8 cellular contexts compared by ENCODE assay signal in the genomic region with DNA sequence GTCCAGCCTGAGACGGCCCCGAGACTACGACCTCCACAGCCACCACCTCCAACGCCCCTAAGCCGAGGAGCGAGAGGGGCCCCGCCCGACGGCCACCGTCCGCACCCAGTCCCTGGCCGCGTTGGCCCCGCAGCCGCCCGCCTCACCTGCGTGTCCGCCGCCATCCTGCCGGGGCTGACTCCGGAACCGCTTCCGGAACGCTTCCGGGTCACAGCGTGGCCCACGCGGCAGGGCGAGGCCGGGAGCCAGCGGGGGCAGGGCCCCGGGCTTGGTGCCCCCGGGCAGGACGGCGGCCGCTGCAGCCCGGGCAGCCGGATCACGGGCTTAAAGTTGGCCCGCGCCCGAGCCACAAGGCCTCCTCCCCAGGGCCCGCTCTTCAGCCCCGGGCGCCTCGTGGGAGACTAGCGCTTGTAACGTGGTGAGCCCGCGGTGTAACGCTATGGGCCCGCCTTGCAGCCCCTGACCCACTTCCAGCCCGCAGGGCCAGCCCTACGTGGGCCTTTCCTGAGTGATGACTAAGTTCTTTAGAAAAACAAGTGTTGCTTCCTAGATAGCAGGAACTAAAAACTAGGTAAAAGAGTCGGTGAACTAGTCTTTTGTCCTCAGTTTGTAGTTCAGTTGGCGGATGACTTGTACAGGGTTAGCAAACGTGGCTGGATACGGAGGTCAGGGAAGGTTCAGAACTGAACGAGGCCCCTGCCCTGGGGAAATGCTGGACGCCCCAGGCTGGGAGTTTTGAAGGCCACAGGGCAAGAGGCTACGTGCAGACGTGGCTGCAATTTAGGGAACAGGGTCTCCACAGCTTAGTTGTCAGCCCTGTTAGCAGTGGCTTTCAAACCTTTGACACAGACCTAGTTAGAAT. TPM values are rescaled to one million over a fixed set of nuclear protein-coding genes. Genes with fewer than 3 reads are reported as not detected.
A peak's percentile ranks its signal among the peaks of the same experiment; 100 is the strongest.
DNase-seq lines count a peak whose midpoint lies in the region; ATAC-seq and TF ChIP-seq lines count a peak whose summit lies in the region.

A gene with protein sequence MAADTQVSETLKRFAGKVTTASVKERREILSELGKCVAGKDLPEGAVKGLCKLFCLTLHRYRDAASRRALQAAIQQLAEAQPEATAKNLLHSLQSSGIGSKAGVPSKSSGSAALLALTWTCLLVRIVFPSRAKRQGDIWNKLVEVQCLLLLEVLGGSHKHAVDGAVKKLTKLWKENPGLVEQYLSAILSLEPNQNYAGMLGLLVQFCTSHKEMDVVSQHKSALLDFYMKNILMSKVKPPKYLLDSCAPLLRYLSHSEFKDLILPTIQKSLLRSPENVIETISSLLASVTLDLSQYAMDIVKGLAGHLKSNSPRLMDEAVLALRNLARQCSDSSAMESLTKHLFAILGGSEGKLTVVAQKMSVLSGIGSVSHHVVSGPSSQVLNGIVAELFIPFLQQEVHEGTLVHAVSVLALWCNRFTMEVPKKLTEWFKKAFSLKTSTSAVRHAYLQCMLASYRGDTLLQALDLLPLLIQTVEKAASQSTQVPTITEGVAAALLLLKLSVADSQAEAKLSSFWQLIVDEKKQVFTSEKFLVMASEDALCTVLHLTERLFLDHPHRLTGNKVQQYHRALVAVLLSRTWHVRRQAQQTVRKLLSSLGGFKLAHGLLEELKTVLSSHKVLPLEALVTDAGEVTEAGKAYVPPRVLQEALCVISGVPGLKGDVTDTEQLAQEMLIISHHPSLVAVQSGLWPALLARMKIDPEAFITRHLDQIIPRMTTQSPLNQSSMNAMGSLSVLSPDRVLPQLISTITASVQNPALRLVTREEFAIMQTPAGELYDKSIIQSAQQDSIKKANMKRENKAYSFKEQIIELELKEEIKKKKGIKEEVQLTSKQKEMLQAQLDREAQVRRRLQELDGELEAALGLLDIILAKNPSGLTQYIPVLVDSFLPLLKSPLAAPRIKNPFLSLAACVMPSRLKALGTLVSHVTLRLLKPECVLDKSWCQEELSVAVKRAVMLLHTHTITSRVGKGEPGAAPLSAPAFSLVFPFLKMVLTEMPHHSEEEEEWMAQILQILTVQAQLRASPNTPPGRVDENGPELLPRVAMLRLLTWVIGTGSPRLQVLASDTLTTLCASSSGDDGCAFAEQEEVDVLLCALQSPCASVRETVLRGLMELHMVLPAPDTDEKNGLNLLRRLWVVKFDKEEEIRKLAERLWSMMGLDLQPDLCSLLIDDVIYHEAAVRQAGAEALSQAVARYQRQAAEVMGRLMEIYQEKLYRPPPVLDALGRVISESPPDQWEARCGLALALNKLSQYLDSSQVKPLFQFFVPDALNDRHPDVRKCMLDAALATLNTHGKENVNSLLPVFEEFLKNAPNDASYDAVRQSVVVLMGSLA (N-terminal part only) (minus strand): TSS at position 182 of the 862 bp plus-strand sequence. CDS start 18 bp downstream, at position 164.

- peak within 1 kb of the TSS; percentile 92 for H3K4me3 ChIP-seq in HUES48 (ENCODE audit: low read depth, low read length)
- H3K4me3 ChIP-seq in Panc1 (ENCODE audit: low read depth in 2 of 2, low read length in 2 of 2): peak within 1 kb of the TSS; percentile 88 to 95
- H3K4me3 ChIP-seq in naive thymus-derived CD4-positive, alpha-beta T cell (ENCODE audit: low read length): peak within 1 kb of the TSS; percentile 96

- intact Hi-C loops in Panc1 (cut with micrococcal nuclease; ENCODE audit: unreplicated experiment): no loop called here
- intact Hi-C loops in naive thymus-derived CD4-positive, alpha-beta T cell (cut with micrococcal nuclease): loop anchor here (1.0 to 5.0 kb wide), 3 partner anchors 77 to 512 kb away; partner anchors contain the start of gene RAB35 (in 1 of the 2)

- H3K4me1 Mint-ChIP-seq in naive thymus-derived CD4-positive, alpha-beta T cell: peaks cover 27 to 60% (median 44%) of the 10 kb centered on the region in 7 donors
- H3K4me1 Mint-ChIP-seq in stimulated activated memory B cell treated with anti-CD40 and anti-IgM and Interleukin-4, amounts not matched to agents 10 μg/mL and 1 μg/mL and 100 μg/mL, for 72 hours: peaks cover 45% of the 10 kb centered on the region

- H3K27ac ChIP-seq in HUES48 (ENCODE audit: low read depth, low read length) (peak within 1 kb of the TSS; percentile 97), Panc1 (ENCODE audit: low read length) (peak within 1 kb of the TSS; percentile 98)
- peak within 1 kb of the TSS; percentile 88 for H3K27ac ChIP-seq in naive thymus-derived CD4-positive, alpha-beta T cell (ENCODE audit: low read depth, low read length)

- peak within 1 kb of the TSS; percentile 97 for H3K9ac ChIP-seq in HUES48 (ENCODE audit: low read depth, low read length)

- POLR2A ChIA-PET in Panc1 (lab: Charles Lee): no interaction called here
- POLR2A ChIA-PET in naive thymus-derived CD4-positive, alpha-beta T cell (lab: Charles Lee): interaction anchor here (5.0 to 10.5 kb wide), 2 partner anchors 6 to 95 kb away, joined by 45 to 182 read pairs; partner anchors contain the start of genes RNU4-1, RNU4-2 and RPLP0

- peak; percentile 89 for DNase-seq in Caki2 (ENCODE audit: low read depth)
- peak; percentile 92 for DNase-seq in GM20000 (ENCODE audit: low spot score)
- peak; percentile 62 for DNase-seq in Panc1 (ENCODE audit: low read depth, low spot score)
- peak; percentile 82 for DNase-seq in activated T-helper 1 cell treated with Interleukin-2 at 50 U/mL for 16 hours (ENCODE audit: low read depth)
- peak; percentile 87 for DNase-seq in fibroblast of gingiva (ENCODE audit: low read depth)
- DNase-seq in naive thymus-derived CD4-positive, alpha-beta T cell: peak; percentile 77 to 97 (median 89)

- H3K27me3 ChIP-seq in HUES48 (ENCODE audit: control insufficient read depth, insufficient read depth, low read length) (no peaks in the 10 kb centered on the region), Panc1 (ENCODE audit: control insufficient read depth, insufficient read depth, low read length) (no peaks in the 10 kb centered on the region)
- H3K27me3 ChIP-seq in naive thymus-derived CD4-positive, alpha-beta T cell (ENCODE audit: control insufficient read depth in 2 of 2, insufficient read depth in 2 of 2, low read length in 2 of 2): no peaks in the 10 kb centered on the region

- H3K27me3 Mint-ChIP-seq in naive thymus-derived CD4-positive, alpha-beta T cell: no peaks in the 10 kb centered on the region
- H3K27me3 Mint-ChIP-seq in stimulated activated memory B cell treated with anti-CD40 and anti-IgM and Interleukin-4, amounts not matched to agents 10 μg/mL and 1 μg/mL and 100 μg/mL, for 72 hours: no peaks in the 10 kb centered on the region

- H3K4me1 ChIP-seq in HUES48 (ENCODE audit: control insufficient read depth, insufficient read depth, low read length): peaks cover 11% of the 10 kb centered on the region; the same call in 1 of the 2 replicates
- H3K4me1 ChIP-seq in Panc1 (ENCODE audit: control insufficient read depth, insufficient read depth, low read length): peaks cover 31% of the 10 kb centered on the region
- H3K4me1 ChIP-seq in naive thymus-derived CD4-positive, alpha-beta T cell (ENCODE audit: control insufficient read depth in 2 of 2, insufficient read depth in 2 of 2, low read length in 2 of 2): peaks cover 20 to 26% of the 10 kb centered on the region in 2 donors

- H3K36me3 Mint-ChIP-seq in naive thymus-derived CD4-positive, alpha-beta T cell: peaks cover 0 to 39% (median 18%) of the 10 kb centered on the region in 5 donors
- peaks cover 27% of the 10 kb centered on the region for H3K36me3 Mint-ChIP-seq in stimulated activated memory B cell treated with anti-CD40 and anti-IgM and Interleukin-4, amounts not matched to agents 10 μg/mL and 1 μg/mL and 100 μg/mL, for 72 hours

- no peak for TF ChIP-seq CTCF in GM20000 (IDR thresholded peaks at IDR 0.05; ENCODE audit: extremely low read depth, missing control alignments)
- TF ChIP-seq CTCF in Panc1 (IDR thresholded peaks at IDR 0.05): no peak

- H3K9me3 ChIP-seq in HUES48 (ENCODE audit: control insufficient read depth, insufficient read depth, low read length) (no peaks in the 10 kb centered on the region), Panc1 (ENCODE audit: control insufficient read depth, insufficient read depth, low read depth, low read length) (no peaks in the 10 kb centered on the region)
- H3K9me3 ChIP-seq in naive thymus-derived CD4-positive, alpha-beta T cell (ENCODE audit: control insufficient read depth in 2 of 3, low read length in 3 of 3): no peaks in the 10 kb centered on the region

- CTCF ChIA-PET in Panc1 (lab: Charles Lee): no interaction called here
- CTCF ChIA-PET in naive thymus-derived CD4-positive, alpha-beta T cell (lab: Charles Lee): interaction anchor here (1.1 kb wide), 1 partner anchor 70 kb away, joined by 3 read pairs; the partner anchor contains the start of gene PXN

- peak within 1 kb of the TSS; percentile 82 to 96 (median 90) for H3K4me3 Mint-ChIP-seq in naive thymus-derived CD4-positive, alpha-beta T cell
- peak within 1 kb of the TSS; percentile 80 for H3K4me3 Mint-ChIP-seq in stimulated activated memory B cell treated with anti-CD40 and anti-IgM and Interleukin-4, amounts not matched to agents 10 μg/mL and 1 μg/mL and 100 μg/mL, for 72 hours

- in situ Hi-C loops in Caki2 (cut with HindIII; ENCODE audit: low pct_unique_long_range_greater_than_20kb, low sequenced_read_pairs) (no loop called here), Panc1 (cut with HindIII; ENCODE audit: low pct_unique_long_range_greater_than_20kb, low sequenced_read_pairs) (no loop called here)

- no TSS peak for BruUV-seq in Panc1 (replicated peaks; lab: Mats Ljungman, UMichigan)

- ATAC-seq in Panc1: peak; percentile 85
- peak; percentile 93 for ATAC-seq in naive thymus-derived CD4-positive, alpha-beta T cell
- peak; percentile 96 for ATAC-seq in stimulated activated memory B cell treated with anti-CD40 and anti-IgM and Interleukin-4, amounts not matched to agents 10 μg/mL and 1 μg/mL and 100 μg/mL, for 72 hours

- H3K27ac Mint-ChIP-seq in naive thymus-derived CD4-positive, alpha-beta T cell: peak within 1 kb of the TSS; percentile 87 to 95 (median 93)
- peak within 1 kb of the TSS; percentile 90 for H3K27ac Mint-ChIP-seq in stimulated activated memory B cell treated with anti-CD40 and anti-IgM and Interleukin-4, amounts not matched to agents 10 μg/mL and 1 μg/mL and 100 μg/mL, for 72 hours

- peaks cover 0 to 4% (median 0%) of the 10 kb centered on the region in 11 donors for H3K9me3 Mint-ChIP-seq in naive thymus-derived CD4-positive, alpha-beta T cell
- no peaks in the 10 kb centered on the region for H3K9me3 Mint-ChIP-seq in stimulated activated memory B cell treated with anti-CD40 and anti-IgM and Interleukin-4, amounts not matched to agents 10 μg/mL and 1 μg/mL and 100 μg/mL, for 72 hours

- H3K36me3 ChIP-seq in HUES48 (ENCODE audit: control insufficient read depth, insufficient read depth, low read length): peaks cover 64% of the 10 kb centered on the region
- peaks cover 30% of the 10 kb centered on the region for H3K36me3 ChIP-seq in Panc1 (ENCODE audit: control insufficient read depth, insufficient read depth, low read length)
- peaks cover 21 to 56% (median 30%) of the 10 kb centered on the region in 3 experiments for H3K36me3 ChIP-seq in naive thymus-derived CD4-positive, alpha-beta T cell (ENCODE audit: control insufficient read depth in 2 of 3, insufficient read depth in 3 of 3, low read length in 3 of 3)

RNA-seq across cellular contexts. Expression of the gene that starts here (rescaled TPM):
- 44.3 and 51.5 TPM in 2 replicates for total RNA-seq in Caki2 (2014; rRNA removed; shearing (Covaris generic); ENCODE audit: low replicate concordance)
- total RNA-seq in Panc1 (2021; ENCODE audit: unreplicated experiment): 175 TPM
- polyA plus RNA-seq in Panc1 (2012; ENCODE audit: insufficient read length): 125 TPM
- total RNA-seq in naive thymus-derived CD4-positive, alpha-beta T cell: 100 to 1,000 TPM in 4 of 5 experiments, 10 to 100 TPM in 1; 90.6 to 142 (median 132) TPM
- polyA plus RNA-seq in naive thymus-derived CD4-positive, alpha-beta T cell: 10 to 100 TPM; 20.3 to 36.4 TPM

Comparison
In these comparisons a context has a peak if more than half of its experiments do, and no peak if none do; other contexts are left out.
1. Peak in every context shown above with its lines: DNase-seq, ATAC-seq, H3K4me3 ChIP-seq and H3K27ac ChIP-seq.